In the genomic region with DNA sequence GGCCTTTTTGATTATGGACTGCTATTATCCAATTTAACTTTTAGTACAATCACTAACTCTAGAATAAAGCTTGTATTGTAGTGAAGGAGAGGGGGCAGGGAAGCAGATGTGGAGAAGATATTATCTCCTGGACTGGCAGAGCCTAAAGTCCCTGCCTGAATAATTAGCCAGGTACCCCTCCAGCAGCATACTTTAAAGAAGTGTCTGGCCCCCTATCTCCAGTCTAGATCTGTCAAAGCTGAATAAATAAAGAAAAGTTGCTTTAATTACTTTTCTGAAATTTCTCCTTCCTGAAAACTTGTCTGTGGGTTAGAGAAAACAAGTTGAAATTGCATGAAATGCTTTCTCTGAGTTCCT, we compare ENCODE assay signal across 1 cellular context.
TF ChIP-seq lines count a peak whose summit lies in the region.

No MANE protein-coding gene starts in this region.

TF ChIP-seq in IMR-90, 13 proteins besides CTCF, POLR2A, EP300 and RAD21 (continued from another document):
- no peak for TF ChIP-seq RCOR1 (IDR thresholded peaks at IDR 0.05; ENCODE audit: insufficient replicate concordance, low read length)
- no peak for TF ChIP-seq MAFK (IDR thresholded peaks at IDR 0.05; ENCODE audit: low read depth, low read length)
- no peak for TF ChIP-seq FOS (IDR thresholded peaks at IDR 0.05; ENCODE audit: low read depth, low read length)
- no peak for TF ChIP-seq CHD1 (IDR thresholded peaks at IDR 0.05; ENCODE audit: low read depth, low read length)
- no peak for TF ChIP-seq MXI1 (IDR thresholded peaks at IDR 0.05; ENCODE audit: borderline replicate concordance, low read depth, low read length)
- TF ChIP-seq, protein P1, sequence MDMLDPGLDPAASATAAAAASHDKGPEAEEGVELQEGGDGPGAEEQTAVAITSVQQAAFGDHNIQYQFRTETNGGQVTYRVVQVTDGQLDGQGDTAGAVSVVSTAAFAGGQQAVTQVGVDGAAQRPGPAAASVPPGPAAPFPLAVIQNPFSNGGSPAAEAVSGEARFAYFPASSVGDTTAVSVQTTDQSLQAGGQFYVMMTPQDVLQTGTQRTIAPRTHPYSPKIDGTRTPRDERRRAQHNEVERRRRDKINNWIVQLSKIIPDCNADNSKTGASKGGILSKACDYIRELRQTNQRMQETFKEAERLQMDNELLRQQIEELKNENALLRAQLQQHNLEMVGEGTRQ (IDR thresholded peaks at IDR 0.05; ENCODE audit: low read depth, low read length): no peak
- no peak for TF ChIP-seq BHLHE40 (IDR thresholded peaks at IDR 0.05; ENCODE audit: low read depth, low read length)
- TF ChIP-seq SMC3 (IDR thresholded peaks at IDR 0.05; ENCODE audit: low read depth, low read length): no peak
- no peak for TF ChIP-seq CEBPB (IDR thresholded peaks at IDR 0.05; ENCODE audit: low read depth, low read length)
